8 cellular contexts compared by ENCODE assay signal in genomic region chr12:49568442-49568776, GRCh38. TPM values are rescaled to one million over a fixed set of nuclear protein-coding genes. Genes with fewer than 3 reads are reported as not detected.
DNase-seq lines count a peak whose midpoint lies in the region; ATAC-seq, FAIRE-seq and TF ChIP-seq lines count a peak whose summit lies in the region.

No MANE protein-coding gene starts in this region.

- ATAC-seq in GM19351 (IDR thresholded peaks at IDR 0.05; ENCODE audit: unreplicated experiment), result peak; percentile 36
- peak; percentile 6 for ATAC-seq in HG03097 (IDR thresholded peaks at IDR 0.05; ENCODE audit: low FRiP score, unreplicated experiment)
- ATAC-seq in HepG2, result peak; percentile 46

- TF ChIP-seq EP300 in HepG2 (IDR thresholded peaks at IDR 0.05; ENCODE audit: low read depth in 2 of 2, low read length in 2 of 2), result no peak
- no peak for TF ChIP-seq EP300 in HepG2 (CRISPR knock-in tag; IDR thresholded peaks at IDR 0.05; ENCODE audit: borderline replicate concordance)

- TSS peak; percentile 62 for BruUV-seq in HepG2 (replicated peaks; lab: Mats Ljungman, UMichigan)

- in situ Hi-C loops in HepG2 (cut with HindIII; ENCODE audit: extremely low pct_ligation_motif_present, low pct_unique_long_range_greater_than_20kb), result no loop called here

- peaks cover 44% of the 10 kb centered on the region for H3K4me1 Mint-ChIP-seq in activated naive CD8-positive, alpha-beta T cell treated with anti-CD3 and anti-CD28 coated beads for 36 hours

- H3K9me3 ChIP-seq in HepG2 (ENCODE audit: low read length) (no peaks in the 10 kb centered on the region), tibial artery (no peaks in the 10 kb centered on the region)

- intact Hi-C loops in HepG2 (cut with micrococcal nuclease; ENCODE audit: unreplicated experiment), result loop anchor here (5.0 kb wide), 2 partner anchors 54 to 571 kb away; partner anchors contain the start of genes DDN and PRPF40B
- intact Hi-C loops in tibial artery (cut with DNase I; ENCODE audit: low total_unique reads), result no loop called here

- POLR2A ChIA-PET in HepG2 (lab: Yijun Ruan, JAX), result no interaction called here

- peaks cover 27% of the 10 kb centered on the region for H3K79me2 ChIP-seq in HepG2 (ENCODE audit: insufficient read depth, low read length)

- FAIRE-seq in HepG2 (lab: Jason Lieb, UNC), result no peak

- H3K36me3 Mint-ChIP-seq in activated naive CD8-positive, alpha-beta T cell treated with anti-CD3 and anti-CD28 coated beads for 36 hours, result peaks cover 23% of the 10 kb centered on the region

- peak overlapping the region; percentile 85 for H2AFZ ChIP-seq in HepG2 (ENCODE audit: low read length)

- H3K27ac Mint-ChIP-seq in activated naive CD8-positive, alpha-beta T cell treated with anti-CD3 and anti-CD28 coated beads for 36 hours, result peak overlapping the region; percentile 98

- peak overlapping the region; percentile 100 for H3K4me3 Mint-ChIP-seq in activated naive CD8-positive, alpha-beta T cell treated with anti-CD3 and anti-CD28 coated beads for 36 hours

- TF ChIP-seq RAD21 in HepG2 (CRISPR knock-in tag; IDR thresholded peaks at IDR 0.05), result no peak

- H3K27me3 ChIP-seq in HepG2 (ENCODE audit: control insufficient read depth in 1 of 2, insufficient read depth in 2 of 2, low read length in 2 of 2) (no peaks in the 10 kb centered on the region; a peak in 1 of 5 replicates), tibial artery (no peaks in the 10 kb centered on the region)

- DNase-seq in activated naive CD8-positive, alpha-beta T cell treated with anti-CD3 and anti-CD28 coated beads for 36 hours, result no peak
- DNase-seq in HepG2 (ENCODE audit: low spot score) (no peak), tibial artery (no peak), DMS 273 (lab: John Stamatoyannopoulos, UW; ENCODE audit: unreplicated experiment) (no peak), NCI-H1092 treated with DMSO at 0.1 percent for 48 hours (lab: John Stamatoyannopoulos, UW) (no peak)
- no peak for DNase-seq in activated CD8-positive, alpha-beta memory T cell treated with anti-CD3 and anti-CD28 coated beads, Interleukin-2, amount 50 U/mL, for 4 hours

- H3K9ac ChIP-seq in HepG2 (ENCODE audit: insufficient read depth, low read depth, low read length), result peak overlapping the region; percentile 87

- H3K27ac ChIP-seq in HepG2 (ENCODE audit: extremely low read length, insufficient read depth, low read length) (peak overlapping the region; percentile 81), tibial artery (peak overlapping the region; percentile 76 to 84)

- H3K4me2 ChIP-seq in HepG2 (ENCODE audit: low read depth, low read length), result peak overlapping the region; percentile 80

- H3K4me1 ChIP-seq in HepG2 (ENCODE audit: insufficient read depth, low read length) (peaks cover 34% of the 10 kb centered on the region), tibial artery (peaks cover 0 to 49% (median 30%) of the 10 kb centered on the region in 4 donors)

- TF ChIP-seq POLR2A in HepG2 (IDR thresholded peaks at IDR 0.05; ENCODE audit: insufficient read depth in 1 of 2, low read depth in 2 of 2, low read length in 2 of 2), result no peak

- CTCF ChIA-PET in HepG2 (lab: Yijun Ruan, JAX; ENCODE audit: low intra/inter-chr PET ratio, low total read pairs), result no interaction called here

- peaks cover 7 to 29% of the 10 kb centered on the region in 2 experiments; a peak in 4 of 5 replicates for H3K36me3 ChIP-seq in HepG2 (replicated peaks in 1 of 2; ENCODE audit: control insufficient read depth in 1 of 2, insufficient read depth in 2 of 2, low read length in 2 of 2)
- peaks cover 15 to 31% (median 18%) of the 10 kb centered on the region in 3 donors for H3K36me3 ChIP-seq in tibial artery

- no peaks in the 10 kb centered on the region for H4K20me1 ChIP-seq in HepG2 (ENCODE audit: insufficient read depth, low read length)

- H3K4me3 ChIP-seq in HepG2 (replicated peaks in 1 of 3; ENCODE audit: insufficient read depth in 1 of 3, low read depth in 2 of 3, low read length in 3 of 3), result peak overlapping the region; percentile 80 to 98 (median 85)
- peak overlapping the region; percentile 74 to 86 for H3K4me3 ChIP-seq in tibial artery

- H3K27me3 Mint-ChIP-seq in activated naive CD8-positive, alpha-beta T cell treated with anti-CD3 and anti-CD28 coated beads for 36 hours, result no peaks in the 10 kb centered on the region

- no peak for TF ChIP-seq CTCF in HepG2 (CRISPR knock-in tag; IDR thresholded peaks at IDR 0.05)
- no peak for TF ChIP-seq CTCF in tibial artery (IDR thresholded peaks at IDR 0.05)

- no peaks in the 10 kb centered on the region for H3K9me3 Mint-ChIP-seq in activated naive CD8-positive, alpha-beta T cell treated with anti-CD3 and anti-CD28 coated beads for 36 hours

- WGBS in HepG2 (ENCODE audit: low lambda C conversion rate), result 1% methylated on average over 13 of the region's 13 CpGs

RNA-seq across cellular contexts. Expression of gene MCRS1, which starts 0.5 kb away (rescaled TPM):
- 10 to 100 TPM; 73.6 to 78.2 TPM for total RNA-seq in activated naive CD8-positive, alpha-beta T cell treated with anti-CD3 and anti-CD28 coated beads for 36 hours
- total RNA-seq in HepG2 (2016; rRNA removed; fragmentation: Illumina TruSeq; extraction: Trizol), result 66.3 and 76.8 TPM in 2 replicates
- total RNA-seq in HepG2 (2016; cell fraction: cytosol; rRNA removed; fragmentation: Illumina TruSeq; extraction: Trizol; ENCODE audit: low read depth), result 32.9 and 37.0 TPM in 2 replicates
- total RNA-seq in HepG2 (2016; cell fraction: insoluble cytoplasmic fraction; rRNA removed; fragmentation: Illumina TruSeq; extraction: Trizol), result 64.5 and 67.8 TPM in 2 replicates
- total RNA-seq in HepG2 (2016; cell fraction: membrane; rRNA removed; fragmentation: Illumina TruSeq; extraction: Trizol), result 57.5 and 79.5 TPM in 2 replicates
- total RNA-seq in HepG2 (2016; cell fraction: nucleus; rRNA removed; fragmentation: Illumina TruSeq; extraction: Trizol), result 53.8 and 61.6 TPM in 2 replicates
- 51.0 and 51.1 TPM in 2 replicates for polyA plus RNA-seq in HepG2 (2011; rRNA removed)
- polyA plus RNA-seq in HepG2 (2011; cell fraction: cytosol; rRNA removed), result 42.1 and 59.2 TPM in 2 replicates
- polyA plus RNA-seq in HepG2 (2011; cell fraction: nucleus; rRNA removed), result 183 and 211 TPM in 2 replicates
- 23.8 and 25.1 TPM in 2 replicates for polyA plus RNA-seq in HepG2 (2012)
- polyA plus RNA-seq in HepG2 (2016; cell fraction: cytosol; fragmentation: Illumina TruSeq; extraction: Trizol; ENCODE audit: low read depth), result 23.7 and 32.2 TPM in 2 replicates
- 64.6 and 74.5 TPM in 2 replicates for polyA plus RNA-seq in HepG2 (2016; cell fraction: insoluble cytoplasmic fraction; fragmentation: Illumina TruSeq; extraction: Trizol; ENCODE audit: low read depth)
- 48.0 and 61.2 TPM in 2 replicates for polyA plus RNA-seq in HepG2 (2016; cell fraction: membrane; fragmentation: Illumina TruSeq; extraction: Trizol; ENCODE audit: low read depth)
- 102 and 107 TPM in 2 replicates for polyA plus RNA-seq in HepG2 (2016; cell fraction: nucleus; fragmentation: Illumina TruSeq; extraction: Trizol; ENCODE audit: insufficient read depth, low read depth)
- polyA minus RNA-seq in HepG2 (2011; rRNA and poly(A)+ RNA removed; ENCODE audit: low replicate concordance), result 111 and 194 TPM in 2 replicates
- polyA minus RNA-seq in HepG2 (2011; cell fraction: cytosol; rRNA and poly(A)+ RNA removed), result 18.1 and 20.3 TPM in 2 replicates
- 29.8 and 41.8 TPM in 2 replicates for polyA minus RNA-seq in HepG2 (2011; cell fraction: nucleus; rRNA and poly(A)+ RNA removed)

RNA-seq across cellular contexts. Expression of gene KCNH3, which starts 29.6 kb away (rescaled TPM):
- 10 to 100 TPM; 10.2 to 10.9 TPM for total RNA-seq in activated naive CD8-positive, alpha-beta T cell treated with anti-CD3 and anti-CD28 coated beads for 36 hours
- total RNA-seq in HepG2 (2016; rRNA removed; fragmentation: Illumina TruSeq; extraction: Trizol), result 0.07 and 0.13 TPM in 2 replicates
- not detected in 2 replicates for total RNA-seq in HepG2 (2016; cell fraction: cytosol; rRNA removed; fragmentation: Illumina TruSeq; extraction: Trizol; ENCODE audit: low read depth)
- 0.06 and 0.09 TPM in 2 replicates for total RNA-seq in HepG2 (2016; cell fraction: insoluble cytoplasmic fraction; rRNA removed; fragmentation: Illumina TruSeq; extraction: Trizol)
- total RNA-seq in HepG2 (2016; cell fraction: membrane; rRNA removed; fragmentation: Illumina TruSeq; extraction: Trizol), result not detected in 2 replicates
- total RNA-seq in HepG2 (2016; cell fraction: nucleus; rRNA removed; fragmentation: Illumina TruSeq; extraction: Trizol), result not detected in 2 replicates
- polyA plus RNA-seq in HepG2 (2011; rRNA removed), result 0.01 and 0.03 TPM in 2 replicates
- polyA plus RNA-seq in HepG2 (2011; cell fraction: cytosol; rRNA removed), result 0.04 TPM in 1 of 2 replicates, not detected in the other
- 0.05 and 0.23 TPM in 2 replicates for polyA plus RNA-seq in HepG2 (2011; cell fraction: nucleus; rRNA removed)
- 0.08 TPM in 1 of 2 replicates, not detected in the other for polyA plus RNA-seq in HepG2 (2012)
- not detected in 2 replicates for polyA plus RNA-seq in HepG2 (2016; cell fraction: cytosol; fragmentation: Illumina TruSeq; extraction: Trizol; ENCODE audit: low read depth)
- polyA plus RNA-seq in HepG2 (2016; cell fraction: insoluble cytoplasmic fraction; fragmentation: Illumina TruSeq; extraction: Trizol; ENCODE audit: low read depth), result not detected in 2 replicates
- polyA plus RNA-seq in HepG2 (2016; cell fraction: membrane; fragmentation: Illumina TruSeq; extraction: Trizol; ENCODE audit: low read depth), result 0.32 TPM in 1 of 2 replicates, not detected in the other
- 0.48 TPM in 1 of 2 replicates, not detected in the other for polyA plus RNA-seq in HepG2 (2016; cell fraction: nucleus; fragmentation: Illumina TruSeq; extraction: Trizol; ENCODE audit: insufficient read depth, low read depth)
- polyA minus RNA-seq in HepG2 (2011; rRNA and poly(A)+ RNA removed; ENCODE audit: low replicate concordance), result not detected in 2 replicates
- not detected in 2 replicates for polyA minus RNA-seq in HepG2 (2011; cell fraction: cytosol; rRNA and poly(A)+ RNA removed)
- not detected in 2 replicates for polyA minus RNA-seq in HepG2 (2011; cell fraction: nucleus; rRNA and poly(A)+ RNA removed)

RNA-seq across cellular contexts. Expression of gene FAM186B, which starts 37.0 kb away (rescaled TPM):
- total RNA-seq in activated naive CD8-positive, alpha-beta T cell treated with anti-CD3 and anti-CD28 coated beads for 36 hours, result under 1 TPM; 0.14 to 0.41 TPM
- 0.17 and 0.20 TPM in 2 replicates for total RNA-seq in HepG2 (2016; rRNA removed; fragmentation: Illumina TruSeq; extraction: Trizol)
- total RNA-seq in HepG2 (2016; cell fraction: cytosol; rRNA removed; fragmentation: Illumina TruSeq; extraction: Trizol; ENCODE audit: low read depth), result not detected in 2 replicates
- total RNA-seq in HepG2 (2016; cell fraction: insoluble cytoplasmic fraction; rRNA removed; fragmentation: Illumina TruSeq; extraction: Trizol), result 0.21 and 0.30 TPM in 2 replicates
- 0.14 and 0.15 TPM in 2 replicates for total RNA-seq in HepG2 (2016; cell fraction: membrane; rRNA removed; fragmentation: Illumina TruSeq; extraction: Trizol)
- total RNA-seq in HepG2 (2016; cell fraction: nucleus; rRNA removed; fragmentation: Illumina TruSeq; extraction: Trizol), result 0.16 TPM in 1 of 2 replicates, not detected in the other
- polyA plus RNA-seq in HepG2 (2011; rRNA removed), result 0.05 and 0.07 TPM in 2 replicates
- 0.03 and 0.12 TPM in 2 replicates for polyA plus RNA-seq in HepG2 (2011; cell fraction: cytosol; rRNA removed)
- 0.07 and 0.08 TPM in 2 replicates for polyA plus RNA-seq in HepG2 (2011; cell fraction: nucleus; rRNA removed)
- polyA plus RNA-seq in HepG2 (2012), result 0.19 and 0.44 TPM in 2 replicates
- not detected in 2 replicates for polyA plus RNA-seq in HepG2 (2016; cell fraction: cytosol; fragmentation: Illumina TruSeq; extraction: Trizol; ENCODE audit: low read depth)
- polyA plus RNA-seq in HepG2 (2016; cell fraction: insoluble cytoplasmic fraction; fragmentation: Illumina TruSeq; extraction: Trizol; ENCODE audit: low read depth), result 0.20 and 0.25 TPM in 2 replicates
- 0.14 and 0.23 TPM in 2 replicates for polyA plus RNA-seq in HepG2 (2016; cell fraction: membrane; fragmentation: Illumina TruSeq; extraction: Trizol; ENCODE audit: low read depth)
- not detected in 2 replicates for polyA plus RNA-seq in HepG2 (2016; cell fraction: nucleus; fragmentation: Illumina TruSeq; extraction: Trizol; ENCODE audit: insufficient read depth, low read depth)
- polyA minus RNA-seq in HepG2 (2011; rRNA and poly(A)+ RNA removed; ENCODE audit: low replicate concordance), result 0.22 TPM in 1 of 2 replicates, not detected in the other
- polyA minus RNA-seq in HepG2 (2011; cell fraction: cytosol; rRNA and poly(A)+ RNA removed), result not detected in 2 replicates
- 0.25 TPM in 1 of 2 replicates, not detected in the other for polyA minus RNA-seq in HepG2 (2011; cell fraction: nucleus; rRNA and poly(A)+ RNA removed)

RNA-seq across cellular contexts. Expression of gene PRPF40B, which starts 55.0 kb away (rescaled TPM):
- 1 to 10 TPM; 8.1 to 8.5 TPM for total RNA-seq in activated naive CD8-positive, alpha-beta T cell treated with anti-CD3 and anti-CD28 coated beads for 36 hours
- 2.6 and 5.0 TPM in 2 replicates for total RNA-seq in HepG2 (2016; rRNA removed; fragmentation: Illumina TruSeq; extraction: Trizol)
- 2.2 and 2.3 TPM in 2 replicates for total RNA-seq in HepG2 (2016; cell fraction: cytosol; rRNA removed; fragmentation: Illumina TruSeq; extraction: Trizol; ENCODE audit: low read depth)
- 1.9 and 5.0 TPM in 2 replicates for total RNA-seq in HepG2 (2016; cell fraction: insoluble cytoplasmic fraction; rRNA removed; fragmentation: Illumina TruSeq; extraction: Trizol)
- 2.7 and 2.9 TPM in 2 replicates for total RNA-seq in HepG2 (2016; cell fraction: membrane; rRNA removed; fragmentation: Illumina TruSeq; extraction: Trizol)
- total RNA-seq in HepG2 (2016; cell fraction: nucleus; rRNA removed; fragmentation: Illumina TruSeq; extraction: Trizol), result 8.8 and 9.0 TPM in 2 replicates
- polyA plus RNA-seq in HepG2 (2011; rRNA removed), result 7.8 and 9.5 TPM in 2 replicates
- polyA plus RNA-seq in HepG2 (2011; cell fraction: cytosol; rRNA removed), result 3.0 and 3.2 TPM in 2 replicates
- 63.5 and 64.1 TPM in 2 replicates for polyA plus RNA-seq in HepG2 (2011; cell fraction: nucleus; rRNA removed)
- polyA plus RNA-seq in HepG2 (2012), result 4.6 and 6.6 TPM in 2 replicates
- polyA plus RNA-seq in HepG2 (2016; cell fraction: cytosol; fragmentation: Illumina TruSeq; extraction: Trizol; ENCODE audit: low read depth), result 0.79 and 1.2 TPM in 2 replicates
- polyA plus RNA-seq in HepG2 (2016; cell fraction: insoluble cytoplasmic fraction; fragmentation: Illumina TruSeq; extraction: Trizol; ENCODE audit: low read depth), result 2.1 and 3.5 TPM in 2 replicates
- polyA plus RNA-seq in HepG2 (2016; cell fraction: membrane; fragmentation: Illumina TruSeq; extraction: Trizol; ENCODE audit: low read depth), result 1.5 and 1.6 TPM in 2 replicates
- polyA plus RNA-seq in HepG2 (2016; cell fraction: nucleus; fragmentation: Illumina TruSeq; extraction: Trizol; ENCODE audit: insufficient read depth, low read depth), result 20.9 and 21.1 TPM in 2 replicates
- polyA minus RNA-seq in HepG2 (2011; rRNA and poly(A)+ RNA removed; ENCODE audit: low replicate concordance), result 10.3 and 11.0 TPM in 2 replicates
- 1.3 and 2.6 TPM in 2 replicates for polyA minus RNA-seq in HepG2 (2011; cell fraction: cytosol; rRNA and poly(A)+ RNA removed)
- polyA minus RNA-seq in HepG2 (2011; cell fraction: nucleus; rRNA and poly(A)+ RNA removed), result 17.3 and 22.3 TPM in 2 replicates

Comparison
In these comparisons a context has a peak if more than half of its experiments do, and no peak if none do; other contexts are left out.
1. RNA of gene KCNH3, which starts 29.6 kb away (total RNA-seq): 10.2 to 10.9 TPM in activated naive CD8-positive, alpha-beta T cell treated with anti-CD3 and anti-CD28 coated beads for 36 hours; 0.06 to 0.13 TPM in HepG2; every median in the first group is over 4 times any median in the second.
2. Peak in every context shown above with its lines, with median percentiles within 50 percentile points of each other: ATAC-seq.